ENCODE assay signal across 20 cellular contexts in genomic region chr17:60637683-60638082, GRCh38.
"Had no signal": no experiment of that assay in that cellular context is flagged by ENCODE, and none has a peak within 500 bp of the region (broad histone marks: within the 10 kb centered on the region; RNA-seq: fewer than 3 reads in every experiment).

No MANE protein-coding gene starts in this region.

- H3K9me3 Mint-ChIP-seq: activated CD4-positive, alpha-beta T cell treated with anti-CD3 and anti-CD28 coated beads, Interleukin-2, amount 10 ng/mL, durations not matched to agents 7 days and 5 days; activated naive CD8-positive, alpha-beta T cell treated with anti-CD3 and anti-CD28 coated beads, Interleukin-2, amount 50 U/mL, for 24 hours; natural killer cell; WTC11 had no signal

- H3K27ac ChIP-seq: breast epithelium, left lung, lower lobe of right lung, testis, transverse colon had no signal

- H3K4me3 ChIP-seq: breast epithelium, dorsolateral prefrontal cortex, left lung, lower lobe of right lung, testis, transverse colon had no signal

- H3K36me3 ChIP-seq: breast epithelium had no signal

- H3K36me3 Mint-ChIP-seq: natural killer cell had no signal

- DNase-seq: activated CD4-positive, alpha-beta T cell treated with anti-CD3 and anti-CD28 coated beads for 1 hour; activated CD4-positive, alpha-beta T cell treated with anti-CD3 and anti-CD28 coated beads, Interleukin-2, amount 10 ng/mL, durations not matched to agents 7 days and 5 days; activated CD8-positive, alpha-beta memory T cell treated with anti-CD3 and anti-CD28 coated beads for 24 hours; activated gamma-delta T cell; activated naive CD4-positive, alpha-beta T cell treated with anti-CD3 and anti-CD28 coated beads, Interleukin-2, amount 50 U/mL, for 16 hours; activated naive CD8-positive, alpha-beta T cell treated with anti-CD3 and anti-CD28 coated beads, Interleukin-2, amount 50 U/mL, for 24 hours; amygdala; dorsolateral prefrontal cortex; effector memory CD4-positive, alpha-beta T cell; left lung; lower lobe of right lung; mesenchymal stem cell; natural killer cell; right cardiac atrium; stimulated activated naive CD4-positive, alpha-beta T cell treated with Interleukin-2 at 50 U/mL for 16 hours; T-helper 2 cell; testis; transverse colon had no signal

- H3K4me3 Mint-ChIP-seq: activated CD4-positive, alpha-beta T cell treated with anti-CD3 and anti-CD28 coated beads, Interleukin-2, amount 10 ng/mL, durations not matched to agents 7 days and 5 days; activated naive CD8-positive, alpha-beta T cell treated with anti-CD3 and anti-CD28 coated beads, Interleukin-2, amount 50 U/mL, for 24 hours; natural killer cell; WTC11 had no signal

- ATAC-seq: activated naive CD8-positive, alpha-beta T cell treated with anti-CD3 and anti-CD28 coated beads, Interleukin-2, amount 50 U/mL, for 24 hours; left lung; lower lobe of right lung; natural killer cell; right cardiac atrium had no signal

- H3K27me3 Mint-ChIP-seq: activated CD4-positive, alpha-beta T cell treated with anti-CD3 and anti-CD28 coated beads, Interleukin-2, amount 10 ng/mL, durations not matched to agents 7 days and 5 days; activated naive CD8-positive, alpha-beta T cell treated with anti-CD3 and anti-CD28 coated beads, Interleukin-2, amount 50 U/mL, for 24 hours had no signal

- H3K27ac Mint-ChIP-seq: activated CD4-positive, alpha-beta T cell treated with anti-CD3 and anti-CD28 coated beads, Interleukin-2, amount 10 ng/mL, durations not matched to agents 7 days and 5 days; activated naive CD8-positive, alpha-beta T cell treated with anti-CD3 and anti-CD28 coated beads, Interleukin-2, amount 50 U/mL, for 24 hours; natural killer cell; WTC11 had no signal

- H3K9me3 ChIP-seq: breast epithelium, left lung, lower lobe of right lung, testis, transverse colon had no signal
